ENCODE assay signal across 8 cellular contexts in the genomic region with DNA sequence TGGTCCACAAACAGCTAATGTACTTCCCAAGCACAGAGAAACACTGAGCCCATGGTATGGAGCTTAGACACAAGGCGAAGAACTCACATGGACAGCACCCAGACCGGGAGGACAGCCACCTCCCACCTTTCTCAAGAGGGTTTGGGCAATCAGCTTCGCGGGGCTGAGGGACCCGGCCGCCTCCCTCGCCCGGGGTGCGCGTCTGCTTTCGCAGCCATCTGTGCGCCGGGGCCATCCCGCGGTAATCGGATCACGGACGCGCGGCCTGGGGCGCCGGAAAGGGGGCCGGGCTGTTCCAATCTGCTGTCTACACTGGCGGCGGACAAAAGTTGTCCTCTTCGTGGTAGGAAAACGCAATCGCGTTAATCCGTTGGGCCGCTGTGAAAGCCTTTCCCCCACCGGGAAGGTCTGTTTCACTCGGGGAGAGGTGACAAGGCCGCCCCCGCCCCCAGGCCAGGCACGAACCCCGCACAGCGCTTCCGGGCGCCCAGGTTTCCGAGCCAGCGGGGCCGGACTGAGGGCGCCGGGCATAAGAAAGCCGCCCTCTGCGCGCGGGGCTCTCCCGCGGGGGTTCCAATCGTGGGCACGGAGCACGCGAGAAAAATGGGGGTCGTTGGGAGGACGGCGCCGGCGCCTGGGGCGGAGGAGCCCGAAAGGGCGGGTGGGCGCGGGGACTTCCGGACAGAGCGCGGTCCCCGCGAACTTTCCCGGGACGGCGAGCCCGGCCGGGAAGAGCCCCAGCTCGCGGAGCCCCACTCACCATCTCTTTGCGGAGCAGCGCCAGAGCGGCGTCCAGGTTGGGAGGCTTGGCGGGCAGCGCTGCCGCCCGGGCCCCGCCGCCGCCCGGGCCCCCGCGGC. TPM values are rescaled to one million over a fixed set of nuclear protein-coding genes. Genes with fewer than 3 reads are reported as not detected.
DNase-seq lines count a peak whose midpoint lies in the region; ATAC-seq, FAIRE-seq and TF ChIP-seq lines count a peak whose summit lies in the region.

No MANE protein-coding gene starts in this region.

- ATAC-seq in GM21390 (IDR thresholded peaks at IDR 0.05; ENCODE audit: unreplicated experiment) (peak; percentile 49), IMR-90 (ENCODE audit: low read depth) (peak; percentile 70), HepG2 (peak; percentile 68)

- in situ Hi-C loops in IMR-90 (cut with MboI; ENCODE audit: low sequenced_read_pairs) (no loop called here), HepG2 (cut with HindIII; ENCODE audit: extremely low pct_ligation_motif_present, low pct_unique_long_range_greater_than_20kb) (no loop called here)

- H3K4ac ChIP-seq in IMR-90 (ENCODE audit: low read depth, low read length), result peak overlapping the region; percentile 3; the same call in 1 of the 2 replicates

- no peaks in the 10 kb centered on the region for H3K79me2 ChIP-seq in HepG2 (ENCODE audit: insufficient read depth, low read length)

- H4K20me1 ChIP-seq in IMR-90 (ENCODE audit: insufficient read depth, low read length) (no peaks in the 10 kb centered on the region), HepG2 (ENCODE audit: insufficient read depth, low read length) (no peaks in the 10 kb centered on the region)

- H2BK20ac ChIP-seq in IMR-90 (ENCODE audit: low read depth, low read length), result no peak overlapping the region

- no peak for FAIRE-seq in HepG2 (lab: Jason Lieb, UNC)

- intact Hi-C loops in IMR-90 (cut with micrococcal nuclease) (loop anchor here (2.0 to 5.0 kb wide), 2 partner anchors 61 to 172 kb away; partner anchors contain the start of genes ARV1, C1orf198 and TTC13), HepG2 (cut with micrococcal nuclease; ENCODE audit: unreplicated experiment) (no loop called here)

- H3K14ac ChIP-seq in IMR-90 (replicated peaks; ENCODE audit: low read depth, low read length), result peak overlapping the region; percentile 48; the same call in 1 of the 2 replicates

- H3K27me3 ChIP-seq in IMR-90 (ENCODE audit: control insufficient read depth, insufficient read depth, low read length), result peaks cover 5% of the 10 kb centered on the region; the same call in 1 of the 2 replicates
- no peaks in the 10 kb centered on the region for H3K27me3 ChIP-seq in WERI-Rb-1 (ENCODE audit: insufficient read depth, low read depth, severe bottlenecking)
- peaks cover 7 to 43% of the 10 kb centered on the region in 2 experiments for H3K27me3 ChIP-seq in HepG2 (ENCODE audit: control insufficient read depth in 1 of 2, insufficient read depth in 2 of 2, low read length in 2 of 2)

- BruUV-seq in IMR-90 (replicated peaks; lab: Mats Ljungman, UMichigan) (no TSS peak), HepG2 (replicated peaks; lab: Mats Ljungman, UMichigan) (no TSS peak)

- peak overlapping the region; percentile 47 for H2AK9ac ChIP-seq in IMR-90 (replicated peaks; ENCODE audit: low read depth, low read length, poor library complexity)

- POLR2A ChIA-PET in IMR-90 (lab: Charles Lee; ENCODE audit: unreplicated experiment) (interaction anchor here (0.8 kb wide), 1 partner anchor 190 kb away, joined by 3 read pairs; no protein-coding TSS in a partner anchor), HepG2 (lab: Yijun Ruan, JAX) (no interaction called here)

- H3K36me3 ChIP-seq in IMR-90 (ENCODE audit: control insufficient read depth, insufficient read depth, low read length) (no peaks in the 10 kb centered on the region), WERI-Rb-1 (peaks cover 35% of the 10 kb centered on the region), HepG2 (replicated peaks in 1 of 2; ENCODE audit: control insufficient read depth in 1 of 2, insufficient read depth in 2 of 2, low read length in 2 of 2) (no peaks in the 10 kb centered on the region)

- peak overlapping the region; percentile 72 for H3K23ac ChIP-seq in IMR-90 (ENCODE audit: low read depth, low read length)

- WGBS in IMR-90 (ENCODE audit: extremely low coverage in 2 of 2, insufficient read length in 1 of 2), 2 experiments, result 1% methylated on average over 29 of the region's 91 CpGs; no CpG with 5 or more reads in 1 of the 2 experiments
- WGBS in HepG2 (ENCODE audit: low lambda C conversion rate), result no CpG with 5 or more reads among the region's 91 CpGs

- TF ChIP-seq EP300 in HepG2 (IDR thresholded peaks at IDR 0.05; ENCODE audit: low read depth in 2 of 2, low read length in 2 of 2), result no peak
- no peak for TF ChIP-seq EP300 in HepG2 (CRISPR knock-in tag; IDR thresholded peaks at IDR 0.05; ENCODE audit: borderline replicate concordance)

- peaks cover 7% of the 10 kb centered on the region; the same call in 1 of the 2 replicates for H3K4me1 ChIP-seq in IMR-90 (ENCODE audit: control insufficient read depth, insufficient read depth, low read length)
- H3K4me1 ChIP-seq in HepG2 (ENCODE audit: insufficient read depth, low read length), result peaks cover 18% of the 10 kb centered on the region

- H3K4me3 ChIP-seq in IMR-90 (ENCODE audit: insufficient read depth, low read depth, low read length) (peak overlapping the region; percentile 74), WERI-Rb-1 (ENCODE audit: low read depth, low read length) (peak overlapping the region; percentile 91), HepG2 (replicated peaks in 1 of 3; ENCODE audit: insufficient read depth in 1 of 3, low read depth in 2 of 3, low read length in 3 of 3) (peak overlapping the region; percentile 52 to 73 (median 62); a peak in 5 of 6 replicates)

- dilution Hi-C loops in IMR-90 (cut with HindIII; ENCODE audit: low sequenced_read_pairs, unreplicated experiment), result no loop called here

- no peak overlapping the region for H2AK5ac ChIP-seq in IMR-90 (ENCODE audit: low read depth, low read length)

- H3K9me1 ChIP-seq in IMR-90 (ENCODE audit: insufficient read depth, low read length), result no peaks in the 10 kb centered on the region

- CTCF ChIA-PET in IMR-90 (lab: Yijun Ruan, JAX), result no interaction called here
- CTCF ChIA-PET in HepG2 (lab: Yijun Ruan, JAX; ENCODE audit: low intra/inter-chr PET ratio, low total read pairs), result no interaction called here

- peaks cover 4% of the 10 kb centered on the region in 2 experiments; a peak in 2 of 4 replicates for H3K79me1 ChIP-seq in IMR-90 (ENCODE audit: low read depth in 1 of 2, low read length in 2 of 2)

- no peak overlapping the region; the same call in 1 of the 2 replicates for H3K56ac ChIP-seq in IMR-90 (ENCODE audit: extremely low read depth, insufficient read depth, low read length)

- TF ChIP-seq RAD21 in IMR-90 (IDR thresholded peaks at IDR 0.05; ENCODE audit: low read length) (no peak), HepG2 (CRISPR knock-in tag; IDR thresholded peaks at IDR 0.05) (no peak)

- no peak overlapping the region for H2BK15ac ChIP-seq in IMR-90 (ENCODE audit: low read depth, low read length)

- no peak overlapping the region for H4K91ac ChIP-seq in IMR-90 (ENCODE audit: insufficient read depth, low read depth, low read length)

- H3K4me2 ChIP-seq in IMR-90 (ENCODE audit: low read depth, low read length) (peak overlapping the region; percentile 88), HepG2 (ENCODE audit: low read depth, low read length) (peak overlapping the region; percentile 91)

- H4K5ac ChIP-seq in IMR-90 (ENCODE audit: low read depth, low read length), result no peak overlapping the region

- peak overlapping the region; percentile 11; the same call in 1 of the 2 replicates for H3K27ac ChIP-seq in IMR-90 (ENCODE audit: insufficient read depth, low read length)
- peak overlapping the region; percentile 98 for H3K27ac ChIP-seq in WERI-Rb-1
- H3K27ac ChIP-seq in HepG2 (ENCODE audit: extremely low read length, insufficient read depth, low read length), result no peak overlapping the region

- no peak overlapping the region for H2BK120ac ChIP-seq in IMR-90 (ENCODE audit: low read depth, low read length)

- TF ChIP-seq CTCF in IMR-90 (conservative IDR thresholded peaks at IDR 0.05; ENCODE audit: low read depth, low read length) (no peak), WERI-Rb-1 (IDR thresholded peaks at IDR 0.05; ENCODE audit: low read depth, low read length) (no peak), HepG2 (CRISPR knock-in tag; IDR thresholded peaks at IDR 0.05) (no peak)

- TF ChIP-seq POLR2A in IMR-90 (IDR thresholded peaks at IDR 0.05; ENCODE audit: low read depth, low read length) (no peak), HepG2 (IDR thresholded peaks at IDR 0.05; ENCODE audit: insufficient read depth in 1 of 2, low read depth in 2 of 2, low read length in 2 of 2) (no peak)

- peak; percentile 77 for DNase-seq in COLO668 (lab: John Stamatoyannopoulos, UW; ENCODE audit: unreplicated experiment)
- DNase-seq in IMR-90, result peak; percentile 37
- peak; percentile 96 for DNase-seq in WERI-Rb-1
- DNase-seq in central memory CD4-positive, alpha-beta T cell, result peak; percentile 17
- no peak for DNase-seq in HepG2 (ENCODE audit: low spot score)
- DNase-seq in stimulated activated CD4-positive, alpha-beta T cell treated with anti-CD3 and anti-CD28 coated beads, Interleukin-4, amount 100 ng/mL, for 48 hours (ENCODE audit: low read depth in 2 of 2), result peak; percentile 26 to 45
- DNase-seq in midbrain (lab: John Stamatoyannopoulos, UW), result no peak

- no peak overlapping the region for H2BK5ac ChIP-seq in IMR-90 (ENCODE audit: low read depth, low read length, poor library complexity, severe bottlenecking)

- H2AFZ ChIP-seq in IMR-90 (replicated peaks; ENCODE audit: low read length, poor library complexity), result peak overlapping the region; percentile 84
- H2AFZ ChIP-seq in HepG2 (ENCODE audit: low read length), result no peak overlapping the region

- H3K9ac ChIP-seq in IMR-90 (ENCODE audit: low read depth, low read length) (peak overlapping the region; percentile 37), HepG2 (ENCODE audit: insufficient read depth, low read depth, low read length) (0 out of 2 replicates have a peak overlapping the region, but pooled peaks have one; percentile 29)

- H3K9me3 ChIP-seq in IMR-90 (ENCODE audit: control insufficient read depth, insufficient read depth, low read length) (peaks cover under 1% of the 10 kb centered on the region), WERI-Rb-1 (ENCODE audit: severe bottlenecking) (no peaks in the 10 kb centered on the region), HepG2 (ENCODE audit: low read length) (peaks cover 2% of the 10 kb centered on the region)

- no peak overlapping the region for H3K18ac ChIP-seq in IMR-90 (ENCODE audit: low read depth, low read length)

- H4K8ac ChIP-seq in IMR-90 (ENCODE audit: low read depth in 2 of 2, low read length in 2 of 2), result no peak overlapping the region; a peak in 1 of 4 replicates

RNA-seq across cellular contexts. Expression of gene FAM89A, which starts 0.7 kb away (rescaled TPM):
- total RNA-seq in IMR-90 (2012; rRNA removed) (6.8 and 7.5 TPM in 2 replicates), HepG2 (2016; rRNA removed; fragmentation: Illumina TruSeq; extraction: Trizol) (0.17 and 0.35 TPM in 2 replicates)
- polyA plus RNA-seq in IMR-90 (2012; rRNA removed) (8.1 and 8.5 TPM in 2 replicates), HepG2 (2011; rRNA removed) (0.43 and 0.44 TPM in 2 replicates)
- 2.4 and 7.1 TPM in 2 replicates for polyA plus RNA-seq in IMR-90 (2012; cell fraction: cytosol; rRNA removed)
- 2.6 and 3.9 TPM in 2 replicates for polyA plus RNA-seq in IMR-90 (2012; cell fraction: nucleus; rRNA removed; ENCODE audit: low replicate concordance)
- 0.51 and 0.53 TPM in 2 replicates for total RNA-seq in HepG2 (2016; cell fraction: cytosol; rRNA removed; fragmentation: Illumina TruSeq; extraction: Trizol; ENCODE audit: low read depth)
- total RNA-seq in HepG2 (2016; cell fraction: insoluble cytoplasmic fraction; rRNA removed; fragmentation: Illumina TruSeq; extraction: Trizol), result 0.40 and 0.45 TPM in 2 replicates
- total RNA-seq in HepG2 (2016; cell fraction: membrane; rRNA removed; fragmentation: Illumina TruSeq; extraction: Trizol), result 0.56 and 0.83 TPM in 2 replicates
- total RNA-seq in HepG2 (2016; cell fraction: nucleus; rRNA removed; fragmentation: Illumina TruSeq; extraction: Trizol), result not detected in 2 replicates
- polyA plus RNA-seq in HepG2 (2011; cell fraction: cytosol; rRNA removed), result 0.21 and 0.24 TPM in 2 replicates
- 0.23 TPM in 1 of 2 replicates, not detected in the other for polyA plus RNA-seq in HepG2 (2011; cell fraction: nucleus; rRNA removed)
- polyA plus RNA-seq in HepG2 (2012), result 0.09 TPM in 1 of 2 replicates, not detected in the other
- 0.51 and 0.53 TPM in 2 replicates for polyA plus RNA-seq in HepG2 (2016; cell fraction: cytosol; fragmentation: Illumina TruSeq; extraction: Trizol; ENCODE audit: low read depth)
- polyA plus RNA-seq in HepG2 (2016; cell fraction: insoluble cytoplasmic fraction; fragmentation: Illumina TruSeq; extraction: Trizol; ENCODE audit: low read depth), result 0.31 TPM in 1 of 2 replicates, not detected in the other
- 0.43 and 0.53 TPM in 2 replicates for polyA plus RNA-seq in HepG2 (2016; cell fraction: membrane; fragmentation: Illumina TruSeq; extraction: Trizol; ENCODE audit: low read depth)
- not detected in 2 replicates for polyA plus RNA-seq in HepG2 (2016; cell fraction: nucleus; fragmentation: Illumina TruSeq; extraction: Trizol; ENCODE audit: insufficient read depth, low read depth)
- 0.18 TPM in 1 of 2 replicates, not detected in the other for polyA minus RNA-seq in HepG2 (2011; rRNA and poly(A)+ RNA removed; ENCODE audit: low replicate concordance)
- not detected in 2 replicates for polyA minus RNA-seq in HepG2 (2011; cell fraction: cytosol; rRNA and poly(A)+ RNA removed)
- polyA minus RNA-seq in HepG2 (2011; cell fraction: nucleus; rRNA and poly(A)+ RNA removed), result 0.37 TPM in 1 of 2 replicates, not detected in the other

Comparison
In these comparisons a context has a peak if more than half of its experiments do, and no peak if none do; other contexts are left out.
1. DNase-seq: peak in COLO668 (single experiment), IMR-90 (single experiment), WERI-Rb-1 (single experiment), central memory CD4-positive, alpha-beta T cell (single experiment) and stimulated activated CD4-positive, alpha-beta T cell treated with anti-CD3 and anti-CD28 coated beads, Interleukin-4, amount 100 ng/mL, for 48 hours (2 of 2); none in HepG2 (single experiment) and midbrain (single experiment).
2. Peak in every context shown above with its lines, with median percentiles within 50 percentile points of each other: ATAC-seq and H3K4me3 ChIP-seq.